ENCODE assay signal across 19 cellular contexts in the genomic region with DNA sequence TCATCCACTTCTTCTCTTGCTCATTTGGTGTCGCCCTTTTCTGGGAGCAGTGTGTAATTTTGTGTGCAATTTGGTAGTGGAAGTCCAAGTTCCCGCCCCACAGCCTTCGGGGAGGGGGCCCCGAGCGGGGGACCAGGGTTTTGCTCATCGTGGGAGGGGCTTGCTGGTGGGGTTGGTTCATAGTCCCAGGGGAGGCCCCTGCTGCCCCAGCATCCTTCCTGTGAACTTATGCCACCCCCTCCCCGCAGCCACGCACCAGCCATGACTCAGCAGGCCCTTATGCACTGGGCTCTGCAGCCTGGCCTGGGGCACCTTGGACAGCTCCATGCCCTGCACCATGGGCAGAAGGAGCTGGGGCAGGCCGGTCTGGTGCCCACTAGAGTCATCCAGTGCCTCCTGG.
DNase-seq lines count a peak whose midpoint lies in the region; ATAC-seq, FAIRE-seq and TF ChIP-seq lines count a peak whose summit lies in the region.
"Had no signal": no experiment of that assay in that cellular context is flagged by ENCODE, and none has a peak within 500 bp of the region (broad histone marks: within the 10 kb centered on the region; RNA-seq: fewer than 3 reads in every experiment).

No MANE protein-coding gene starts in this region.

- H3K9me3 ChIP-seq in HepG2 (ENCODE audit: low read length) (no peaks in the 10 kb centered on the region), right lobe of liver (no peaks in the 10 kb centered on the region), H1 (ENCODE audit: insufficient read depth in 2 of 2, low read depth in 1 of 2, low read length in 1 of 2) (no peaks in the 10 kb centered on the region)
- H3K9me3 ChIP-seq: gastrocnemius medialis, left lung, right atrium auricular region had no signal

- H3K27me3 Mint-ChIP-seq in activated T-helper 17 cell treated with anti-CD3 and anti-CD28 coated beads, Interleukin-2, amount 50 U/mL, for 72 hours = no peaks in the 10 kb centered on the region
- H3K27me3 Mint-ChIP-seq: activated naive CD8-positive, alpha-beta T cell had no signal

- no peak overlapping the region for H3K4me2 ChIP-seq in HepG2 (ENCODE audit: low read depth, low read length)
- H3K4me2 ChIP-seq in H1 (ENCODE audit: insufficient read depth in 1 of 2, low read depth in 2 of 2, low read length in 2 of 2) = no peak overlapping the region

- no peak overlapping the region for H4K91ac ChIP-seq in H1 (replicated peaks; ENCODE audit: insufficient read length, low read length)

- H2AK5ac ChIP-seq in H1 (ENCODE audit: low read depth, low read length) = no peak overlapping the region

- 0 out of 2 replicates have a peak, but pooled peaks cover 2% of the 10 kb centered on the region for H3K23me2 ChIP-seq in H1 (ENCODE audit: low read depth, low read length)

- H3K18ac ChIP-seq in H1 (ENCODE audit: extremely low read depth, low read length) = no peak overlapping the region

- no peaks in the 10 kb centered on the region for H3K36me3 Mint-ChIP-seq in activated T-helper 17 cell treated with anti-CD3 and anti-CD28 coated beads, Interleukin-2, amount 50 U/mL, for 72 hours (ENCODE audit: low read depth)
- H3K36me3 Mint-ChIP-seq: activated naive CD8-positive, alpha-beta T cell had no signal

- CTCF ChIA-PET in HepG2 (lab: Yijun Ruan, JAX; ENCODE audit: low intra/inter-chr PET ratio, low total read pairs) (no interaction called here), H1 (lab: Charles Lee; ENCODE audit: partially characterized antibody) (interaction anchor here (1.0 kb wide), 1 partner anchor 31 kb away, joined by 3 read pairs; no protein-coding TSS in a partner anchor)

- H3K4me3 ChIP-seq in HepG2 (replicated peaks in 1 of 3; ENCODE audit: insufficient read depth in 1 of 3, low read depth in 2 of 3, low read length in 3 of 3) (no peak overlapping the region), right lobe of liver (no peak overlapping the region), H1 (ENCODE audit: extremely low read depth in 1 of 4, insufficient read depth in 2 of 4, low read depth in 3 of 4, low read length in 4 of 4) (no peak overlapping the region)
- H3K4me3 ChIP-seq: gastrocnemius medialis, left lung, right atrium auricular region had no signal

- in situ Hi-C loops in HepG2 (cut with HindIII; ENCODE audit: extremely low pct_ligation_motif_present, low pct_unique_long_range_greater_than_20kb) = no loop called here

- no peak overlapping the region for H2BK20ac ChIP-seq in H1 (ENCODE audit: low read length)

- H4K20me1 ChIP-seq in HepG2 (ENCODE audit: insufficient read depth, low read length) (no peaks in the 10 kb centered on the region), H1 (replicated peaks in 1 of 2; ENCODE audit: control insufficient read depth in 1 of 2, insufficient read depth in 2 of 2, low read length in 2 of 2) (peaks cover 2 to 21% of the 10 kb centered on the region in 2 experiments)

- TF ChIP-seq EP300 in HepG2 (IDR thresholded peaks at IDR 0.05; ENCODE audit: low read depth in 2 of 2, low read length in 2 of 2) (no peak), HepG2 (CRISPR knock-in tag; IDR thresholded peaks at IDR 0.05; ENCODE audit: borderline replicate concordance) (no peak), Ishikawa (IDR thresholded peaks at IDR 0.05; ENCODE audit: borderline replicate concordance) (no peak), H1 (IDR thresholded peaks at IDR 0.05; ENCODE audit: borderline replicate concordance in 1 of 2, low read depth in 2 of 2, low read length in 2 of 2) (no peak)

- H4K5ac ChIP-seq in H1 (ENCODE audit: insufficient read length, low read depth, low read length) = no peak overlapping the region

- no peak overlapping the region for H3K27ac Mint-ChIP-seq in activated T-helper 17 cell treated with anti-CD3 and anti-CD28 coated beads, Interleukin-2, amount 50 U/mL, for 72 hours
- H3K27ac Mint-ChIP-seq: activated naive CD8-positive, alpha-beta T cell had no signal

- no peak overlapping the region for H2BK5ac ChIP-seq in H1 (ENCODE audit: low read depth, low read length)

- WGBS in HepG2 (ENCODE audit: low lambda C conversion rate) = 11% methylated on average over 7 of the region's 9 CpGs
- 40% methylated on average over 2 of the region's 9 CpGs for WGBS in right lobe of liver (ENCODE audit: insufficient coverage, low coverage, low lambda C conversion rate, missing lambda C conversion rate)
- WGBS in H1 (ENCODE audit: extremely low coverage in 1 of 2, insufficient coverage in 1 of 2, insufficient read length in 1 of 2, insufficient replicate concordance in 2 of 2, low coverage in 1 of 2, low lambda C conversion rate in 2 of 2, missing lambda C conversion rate in 1 of 2), 2 experiments = 95% methylated on average over 8 of the region's 9 CpGs; no CpG with 5 or more reads in 1 of the 2 experiments

- no peak overlapping the region for H3K4ac ChIP-seq in H1 (replicated peaks; ENCODE audit: insufficient read length, low read depth, low read length)

- H2BK12ac ChIP-seq in H1 (ENCODE audit: low read depth, low read length) = no peak overlapping the region

- H3K4me1 ChIP-seq in HepG2 (ENCODE audit: insufficient read depth, low read length) (0 out of 2 replicates have a peak, but pooled peaks cover 5% of the 10 kb centered on the region), right lobe of liver (no peaks in the 10 kb centered on the region), H1 (replicated peaks in 1 of 4; ENCODE audit: control insufficient read depth in 3 of 4, insufficient read depth in 4 of 4, low read length in 3 of 4) (no peaks in the 10 kb centered on the region; a peak in 4 of 7 replicates)
- H3K4me1 ChIP-seq: BE2C, gastrocnemius medialis, left lung, right atrium auricular region had no signal

- H3K79me2 ChIP-seq in HepG2 (ENCODE audit: insufficient read depth, low read length) = no peaks in the 10 kb centered on the region
- H3K79me2 ChIP-seq in H1 (ENCODE audit: control insufficient read depth in 1 of 2, insufficient read depth in 2 of 2, low read length in 2 of 2) = peaks cover 0 to 2% of the 10 kb centered on the region in 2 experiments; a peak in 1 of 4 replicates

- H3K56ac ChIP-seq in H1 (replicated peaks; ENCODE audit: insufficient read length, low read depth, low read length) = no peak overlapping the region

- H3K9ac ChIP-seq in HepG2 (ENCODE audit: insufficient read depth, low read depth, low read length) (no peak overlapping the region), H1 (replicated peaks in 1 of 4; ENCODE audit: extremely low read depth in 1 of 4, low read depth in 3 of 4, low read length in 3 of 4) (no peak overlapping the region)

- no peak overlapping the region for H2BK120ac ChIP-seq in H1 (replicated peaks; ENCODE audit: low read depth, low read length)

- H3K36me3 ChIP-seq in HepG2 (replicated peaks in 1 of 2; ENCODE audit: control insufficient read depth in 1 of 2, insufficient read depth in 2 of 2, low read length in 2 of 2) = no peaks in the 10 kb centered on the region
- no peaks in the 10 kb centered on the region for H3K36me3 ChIP-seq in right lobe of liver
- no peaks in the 10 kb centered on the region for H3K36me3 ChIP-seq in H1 (ENCODE audit: control insufficient read depth in 2 of 4, insufficient read depth in 4 of 4, low read length in 3 of 4)
- H3K36me3 ChIP-seq: BE2C, gastrocnemius medialis, left lung, right atrium auricular region had no signal

- DNase-seq in HepG2 (ENCODE audit: low spot score) = peak; percentile 46
- DNase-seq in right lobe of liver = no peak
- no peak for DNase-seq in H1 (ENCODE audit: low read depth in 1 of 2, low spot score in 2 of 2)
- DNase-seq: activated CD4-positive, alpha-beta T cell treated with anti-CD3 and anti-CD28 coated beads for 1 hour; BE2C; gastrocnemius medialis; GOT3; NCI-H146; NCI-H446 had no signal

- H3K9me3 Mint-ChIP-seq in activated T-helper 17 cell treated with anti-CD3 and anti-CD28 coated beads, Interleukin-2, amount 50 U/mL, for 72 hours = no peaks in the 10 kb centered on the region

- ATAC-seq in HepG2 = peak; percentile 60
- ATAC-seq in right lobe of liver = no peak
- no peak for ATAC-seq in GM19467 (IDR thresholded peaks at IDR 0.05; ENCODE audit: unreplicated experiment)
- no peak for ATAC-seq in activated T-helper 17 cell treated with anti-CD3 and anti-CD28 coated beads, Interleukin-2, amount 50 U/mL, for 72 hours (replicated peaks)
- no peak for ATAC-seq in HG03159 (IDR thresholded peaks at IDR 0.05; ENCODE audit: unreplicated experiment)
- ATAC-seq: gastrocnemius medialis, left lung had no signal

- no peak overlapping the region for H4K8ac ChIP-seq in H1 (ENCODE audit: extremely low read depth, insufficient read depth, low read length)

- FAIRE-seq in HepG2 (lab: Jason Lieb, UNC) (no peak), H1 (lab: Jason Lieb, UNC) (no peak)
- FAIRE-seq: bronchial epithelial cell, D721Med, HTR-8/SVneo had no signal

- H3K14ac ChIP-seq in H1 (ENCODE audit: insufficient read length) = no peak overlapping the region

- peaks cover 5% of the 10 kb centered on the region for H3K79me1 ChIP-seq in H1 (ENCODE audit: low read depth, low read length)

- H3K4me3 Mint-ChIP-seq in activated T-helper 17 cell treated with anti-CD3 and anti-CD28 coated beads, Interleukin-2, amount 50 U/mL, for 72 hours = no peak overlapping the region
- H3K4me3 Mint-ChIP-seq: activated naive CD8-positive, alpha-beta T cell had no signal

- no peak overlapping the region for H3K23ac ChIP-seq in H1 (ENCODE audit: insufficient read length)

- no peak overlapping the region for H2BK15ac ChIP-seq in H1 (ENCODE audit: low read length)

- no peaks in the 10 kb centered on the region for H3K4me1 Mint-ChIP-seq in activated T-helper 17 cell treated with anti-CD3 and anti-CD28 coated beads, Interleukin-2, amount 50 U/mL, for 72 hours

- intact Hi-C loops in HepG2 (cut with micrococcal nuclease; ENCODE audit: unreplicated experiment) (no loop called here), right lobe of liver (cut with DNase I) (no loop called here)

- POLR2A ChIA-PET in HepG2 (lab: Yijun Ruan, JAX) = no interaction called here
- POLR2A ChIA-PET in H1 (lab: Charles Lee; ENCODE audit: partially characterized antibody) = no interaction called here

- no peak for TF ChIP-seq POLR2A in HepG2 (IDR thresholded peaks at IDR 0.05; ENCODE audit: insufficient read depth in 1 of 2, low read depth in 2 of 2, low read length in 2 of 2)
- TF ChIP-seq POLR2A in right lobe of liver (IDR thresholded peaks at IDR 0.05) = no peak
- no peak for TF ChIP-seq POLR2A in H1 (IDR thresholded peaks at IDR 0.05; ENCODE audit: control extremely low read depth in 1 of 2, low read depth in 2 of 2, low read length in 2 of 2)

- no peak for TF ChIP-seq RAD21 in HepG2 (CRISPR knock-in tag; IDR thresholded peaks at IDR 0.05)
- no peak for TF ChIP-seq RAD21 in Ishikawa (IDR thresholded peaks at IDR 0.05; ENCODE audit: low read depth)
- no peak for TF ChIP-seq RAD21 in H1 (IDR thresholded peaks at IDR 0.05 in 1 of 2, conservative IDR thresholded peaks at IDR 0.05 in 1 of 2; ENCODE audit: low read depth in 2 of 2, low read length in 2 of 2)

- H2AFZ ChIP-seq in HepG2 (ENCODE audit: low read length) = no peak overlapping the region
- H2AFZ ChIP-seq in H1 (ENCODE audit: low read length) = no peak overlapping the region

- no TSS peak for BruUV-seq in HepG2 (replicated peaks; lab: Mats Ljungman, UMichigan)

- H3K27me3 ChIP-seq in HepG2 (ENCODE audit: control insufficient read depth in 1 of 2, insufficient read depth in 2 of 2, low read length in 2 of 2) (no peaks in the 10 kb centered on the region; a peak in 2 of 5 replicates), right lobe of liver (no peaks in the 10 kb centered on the region), H1 (replicated peaks in 1 of 4; ENCODE audit: control insufficient read depth in 3 of 4, extremely low read depth in 1 of 4, insufficient read depth in 3 of 4, low read length in 3 of 4) (no peaks in the 10 kb centered on the region)
- H3K27me3 ChIP-seq: BE2C, left lung, right atrium auricular region had no signal

- TF ChIP-seq CTCF in HepG2 (CRISPR knock-in tag; IDR thresholded peaks at IDR 0.05) (peak; percentile 38; the same call in 1 of the 2 replicates), right lobe of liver (IDR thresholded peaks at IDR 0.05) (no peak), H1 (IDR thresholded peaks at IDR 0.05; ENCODE audit: control extremely low read depth in 1 of 3, insufficient read depth in 1 of 3, low read depth in 1 of 3, low read length in 3 of 3) (no peak)

- H3K27ac ChIP-seq in HepG2 (ENCODE audit: extremely low read length, insufficient read depth, low read length) = no peak overlapping the region
- H3K27ac ChIP-seq in right lobe of liver = no peak overlapping the region
- H3K27ac ChIP-seq in H1 (ENCODE audit: low read depth, low read length) = no peak overlapping the region
- H3K27ac ChIP-seq: gastrocnemius medialis, left lung, right atrium auricular region had no signal

Comparison
In these comparisons a context has a peak if more than half of its experiments do, and no peak if none do; other contexts are left out.
1. Of the 41 proteins assayed by ChIP-seq in both HepG2 and H1: peak only in HepG2: CTCF and HDAC2; only in H1: none; in both: none; in neither: 38; mixed calls (peak in some experiments, not most) for 1.